8 cellular contexts compared by ENCODE assay signal in the genomic region with DNA sequence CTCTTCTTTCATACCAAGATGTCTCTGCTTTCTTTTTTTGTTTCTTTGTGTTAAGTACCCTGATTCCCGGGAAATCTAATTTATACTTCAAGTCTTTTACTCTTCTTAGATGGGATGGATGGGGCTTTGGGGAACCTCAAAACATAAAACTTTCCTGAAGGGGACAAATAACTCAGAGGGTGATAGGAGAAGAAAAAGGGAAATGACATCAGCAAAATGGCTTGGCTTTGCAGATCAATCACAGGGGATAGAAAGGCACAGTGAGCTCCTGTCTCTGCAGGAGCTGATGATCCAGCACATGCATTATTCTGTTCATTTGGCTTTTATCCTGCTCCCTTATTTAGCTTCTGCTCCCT. TPM values are rescaled to one million over a fixed set of nuclear protein-coding genes. Genes with fewer than 3 reads are reported as not detected.
DNase-seq lines count a peak whose midpoint lies in the region; ATAC-seq, FAIRE-seq and TF ChIP-seq lines count a peak whose summit lies in the region.

No MANE protein-coding gene starts in this region.

- H3K9me2 ChIP-seq in MM.1S (replicated peaks; ENCODE audit: insufficient read depth, low read length) = no peaks in the 10 kb centered on the region

- H3K27me3 ChIP-seq in CD8-positive, alpha-beta T cell (ENCODE audit: insufficient read depth, low read length) = peaks cover 6% of the 10 kb centered on the region
- H3K27me3 ChIP-seq in MM.1S (replicated peaks; ENCODE audit: insufficient read depth, low read length) (peaks cover 24% of the 10 kb centered on the region), osteoblast (ENCODE audit: insufficient read depth, low read length) (peaks cover 30% of the 10 kb centered on the region)

- peak overlapping the region; percentile 71 for H3K4me3 Mint-ChIP-seq in CD8-positive, alpha-beta T cell

- no peaks in the 10 kb centered on the region for H3K9me3 ChIP-seq in CD8-positive, alpha-beta T cell (ENCODE audit: low read length)
- H3K9me3 ChIP-seq in MM.1S (replicated peaks; ENCODE audit: insufficient read depth, low read length) (no peaks in the 10 kb centered on the region), osteoblast (ENCODE audit: low read depth, low read length) (no peaks in the 10 kb centered on the region)

- CTCF ChIA-PET in CD8-positive, alpha-beta T cell (lab: Charles Lee) = interaction anchor here (0.7 to 2.3 kb wide), 27 partner anchors 9 to 742 kb away, joined by 3 to 24 read pairs (median 4); partner anchors contain the start of genes C1orf54, CIART, FALEC and PRPF3

- FAIRE-seq in frontal cortex (lab: Jason Lieb, UNC) = no peak

- no peak for ATAC-seq in CD8-positive, alpha-beta T cell

- H3K27me3 Mint-ChIP-seq in CD8-positive, alpha-beta T cell (ENCODE audit: low read depth) = peaks cover 31% of the 10 kb centered on the region

- H3K27ac Mint-ChIP-seq in CD8-positive, alpha-beta T cell = no peak overlapping the region

- TF ChIP-seq CTCF in CD8-positive, alpha-beta T cell (IDR thresholded peaks at IDR 0.05) = no peak
- TF ChIP-seq CTCF in MM.1S (IDR thresholded peaks at IDR 0.05; ENCODE audit: low read length) (no peak), coronary artery (IDR thresholded peaks at IDR 0.05) (no peak), osteoblast (IDR thresholded peaks at IDR 0.05; ENCODE audit: extremely low read depth, low read depth, low read length) (no peak)

- H3K36me3 Mint-ChIP-seq in CD8-positive, alpha-beta T cell = no peaks in the 10 kb centered on the region

- no peaks in the 10 kb centered on the region for H3K79me2 ChIP-seq in MM.1S (ENCODE audit: low read length)
- H3K79me2 ChIP-seq in osteoblast (ENCODE audit: insufficient read depth, low read length) = no peaks in the 10 kb centered on the region

- H3K27ac ChIP-seq in CD8-positive, alpha-beta T cell (ENCODE audit: low read depth, low read length) = no peak overlapping the region
- H3K27ac ChIP-seq in MM.1S (ENCODE audit: low read length) = no peak overlapping the region
- no peak overlapping the region for H3K27ac ChIP-seq in coronary artery
- no peak overlapping the region for H3K27ac ChIP-seq in osteoblast (ENCODE audit: low read depth, low read length)

- no peak overlapping the region for H3K9ac ChIP-seq in MM.1S (ENCODE audit: low read length)

- no peaks in the 10 kb centered on the region for H4K20me1 ChIP-seq in MM.1S (ENCODE audit: insufficient read depth, low read length)
- H4K20me1 ChIP-seq in osteoblast (ENCODE audit: insufficient read depth, low read length) = no peaks in the 10 kb centered on the region

- DNase-seq in CD8-positive, alpha-beta T cell = no peak
- DNase-seq in MM.1S = no peak
- DNase-seq in coronary artery (ENCODE audit: low spot score) = no peak
- peak; percentile 61 for DNase-seq in osteoblast (ENCODE audit: insufficient read length, low spot score, missing footprints)
- DNase-seq in hippocampal formation (lab: John Stamatoyannopoulos, UW) = no peak
- no peak for DNase-seq in frontal cortex (ENCODE audit: low spot score in 2 of 2)
- no peak for DNase-seq in HuH-7 (ENCODE audit: low spot score)
- no peak for DNase-seq in DMS79 (lab: John Stamatoyannopoulos, UW)

- peak overlapping the region; percentile 76 for H3K4me2 ChIP-seq in MM.1S (ENCODE audit: low read depth, low read length)
- H3K4me2 ChIP-seq in osteoblast (ENCODE audit: insufficient read depth, low read length) = peak overlapping the region; percentile 79

- H3K4me3 ChIP-seq in CD8-positive, alpha-beta T cell (ENCODE audit: low read depth, low read length) = no peak overlapping the region
- H3K4me3 ChIP-seq in MM.1S (ENCODE audit: low read length) = peak overlapping the region; percentile 59
- H3K4me3 ChIP-seq in coronary artery = peak overlapping the region; percentile 50
- H3K4me3 ChIP-seq in osteoblast (ENCODE audit: insufficient read depth, low read length) = peak overlapping the region; percentile 40

- H3K36me3 ChIP-seq in CD8-positive, alpha-beta T cell (ENCODE audit: insufficient read depth, low read length) = no peaks in the 10 kb centered on the region
- H3K36me3 ChIP-seq in MM.1S (replicated peaks; ENCODE audit: insufficient read depth, low read length) (no peaks in the 10 kb centered on the region), osteoblast (ENCODE audit: insufficient read depth, low read length) (no peaks in the 10 kb centered on the region)

- H2AFZ ChIP-seq in MM.1S (ENCODE audit: low read length) (peak overlapping the region; percentile 81), osteoblast (ENCODE audit: low read length) (peak overlapping the region; percentile 77)

- peaks cover 3% of the 10 kb centered on the region; the same call in 1 of the 2 replicates for H3F3A ChIP-seq in MM.1S (ENCODE audit: insufficient read depth, low read length)

- POLR2A ChIA-PET in CD8-positive, alpha-beta T cell (lab: Charles Lee) = interaction anchor here (1.0 to 2.0 kb wide), 3 partner anchors 12 to 108 kb away, joined by 4 read pairs; partner anchors contain the start of genes APH1A and RPRD2

- no peaks in the 10 kb centered on the region for H3K9me3 Mint-ChIP-seq in CD8-positive, alpha-beta T cell

- H3K4me1 ChIP-seq in CD8-positive, alpha-beta T cell (ENCODE audit: insufficient read depth, low read length) = peaks cover 11% of the 10 kb centered on the region
- H3K4me1 ChIP-seq in MM.1S (ENCODE audit: low read length) (peaks cover 8% of the 10 kb centered on the region), osteoblast (ENCODE audit: insufficient read depth, low read length) (peaks cover 17% of the 10 kb centered on the region)

- H3K4me1 Mint-ChIP-seq in CD8-positive, alpha-beta T cell (ENCODE audit: low read depth) = peaks cover 12% of the 10 kb centered on the region

- intact Hi-C loops in CD8-positive, alpha-beta T cell (cut with DNase I, micrococcal nuclease) = loop anchor here (1.0 to 10.0 kb wide), 4 partner anchors 12 to 259 kb away; partner anchors contain the start of gene FALEC (in 1 of the 2)

RNA-seq across cellular contexts. Expression of gene CA14, which starts 1.4 kb away (rescaled TPM):
- not detected for total RNA-seq in CD8-positive, alpha-beta T cell
- total RNA-seq in osteoblast = not detected in 2 replicates
- total RNA-seq in frontal cortex = 0.41 TPM

RNA-seq across cellular contexts. Expression of gene APH1A, which starts 12.6 kb away (rescaled TPM):
- total RNA-seq in CD8-positive, alpha-beta T cell = 100 to 1,000 TPM; 124 to 134 TPM
- 118 and 122 TPM in 2 replicates for total RNA-seq in osteoblast
- total RNA-seq in frontal cortex = 83.2 TPM

RNA-seq across cellular contexts. Expression of gene C1orf54, which starts 16.4 kb away (rescaled TPM):
- 1 to 10 TPM; 2.6 to 5.7 TPM for total RNA-seq in CD8-positive, alpha-beta T cell
- total RNA-seq in osteoblast (32.2 and 45.4 TPM in 2 replicates), frontal cortex (9.4 TPM)

RNA-seq across cellular contexts. Expression of gene ANP32E, which starts 20.3 kb away (rescaled TPM):
- 10 to 100 TPM; 30.6 to 35.0 TPM for total RNA-seq in CD8-positive, alpha-beta T cell
- 11.5 and 13.8 TPM in 2 replicates for total RNA-seq in osteoblast
- total RNA-seq in frontal cortex = 18.8 TPM

RNA-seq across cellular contexts. Expression of gene CIART, which starts 26.2 kb away (rescaled TPM):
- 1 to 10 TPM; 2.0 to 2.3 TPM for total RNA-seq in CD8-positive, alpha-beta T cell
- total RNA-seq in osteoblast = 15.6 and 16.3 TPM in 2 replicates
- 2.0 TPM for total RNA-seq in frontal cortex
